Comparison of ENCODE assay signal across 1 cellular context in genomic region chr11:125498521-125498920, GRCh38.
TF ChIP-seq lines count a peak whose summit lies in the region.

No MANE protein-coding gene starts in this region.

TF ChIP-seq in K562, 482 proteins besides CTCF, POLR2A, EP300 and RAD21 (continued from another document):
- TF ChIP-seq ZNF609 (CRISPR knock-in tag; IDR thresholded peaks at IDR 0.05; ENCODE audit: borderline replicate concordance) (no peak), OTX1 (CRISPR knock-in tag; IDR thresholded peaks at IDR 0.05) (no peak), KDM1A (IDR thresholded peaks at IDR 0.05) (peak; percentile 34 to 35; a peak in 1 of 4 replicates), NR2F6 (CRISPR knock-in tag; IDR thresholded peaks at IDR 0.05) (no peak), ZNF740 (CRISPR knock-in tag; IDR thresholded peaks at IDR 0.05) (no peak), ZNF740 (tag; IDR thresholded peaks at IDR 0.05) (no peak), ZSCAN29 (IDR thresholded peaks at IDR 0.05) (no peak), ESRRA (IDR thresholded peaks at IDR 0.05; ENCODE audit: borderline replicate concordance, low read depth) (peak; percentile 73), TFAM (CRISPR knock-in tag; conservative IDR thresholded peaks at IDR 0.05) (no peak), ZNF778 (CRISPR knock-in tag; IDR thresholded peaks at IDR 0.05) (no peak), BACH1 (tag; IDR thresholded peaks at IDR 0.05) (no peak), NFYB (IDR thresholded peaks at IDR 0.05; ENCODE audit: extremely low read depth, insufficient read length) (no peak), ILF3 (IDR thresholded peaks at IDR 0.05; ENCODE audit: borderline replicate concordance) (no peak), ZNF121 (CRISPR knock-in tag; conservative IDR thresholded peaks at IDR 0.05) (no peak), ZNF431 (CRISPR knock-in tag; IDR thresholded peaks at IDR 0.05) (no peak), BCOR (IDR thresholded peaks at IDR 0.05) (peak; percentile 66), SIN3B (IDR thresholded peaks at IDR 0.05; ENCODE audit: low read depth) (no peak), RBM25 (IDR thresholded peaks at IDR 0.05; ENCODE audit: low read depth, low read length, severe bottlenecking) (peak; percentile 86), ZC3H8 (IDR thresholded peaks at IDR 0.05) (no peak), ZNF668 (CRISPR knock-in tag; IDR thresholded peaks at IDR 0.05) (no peak), MAFK (IDR thresholded peaks at IDR 0.05; ENCODE audit: low read length) (no peak)
- TF ChIP-seq, protein P1, sequence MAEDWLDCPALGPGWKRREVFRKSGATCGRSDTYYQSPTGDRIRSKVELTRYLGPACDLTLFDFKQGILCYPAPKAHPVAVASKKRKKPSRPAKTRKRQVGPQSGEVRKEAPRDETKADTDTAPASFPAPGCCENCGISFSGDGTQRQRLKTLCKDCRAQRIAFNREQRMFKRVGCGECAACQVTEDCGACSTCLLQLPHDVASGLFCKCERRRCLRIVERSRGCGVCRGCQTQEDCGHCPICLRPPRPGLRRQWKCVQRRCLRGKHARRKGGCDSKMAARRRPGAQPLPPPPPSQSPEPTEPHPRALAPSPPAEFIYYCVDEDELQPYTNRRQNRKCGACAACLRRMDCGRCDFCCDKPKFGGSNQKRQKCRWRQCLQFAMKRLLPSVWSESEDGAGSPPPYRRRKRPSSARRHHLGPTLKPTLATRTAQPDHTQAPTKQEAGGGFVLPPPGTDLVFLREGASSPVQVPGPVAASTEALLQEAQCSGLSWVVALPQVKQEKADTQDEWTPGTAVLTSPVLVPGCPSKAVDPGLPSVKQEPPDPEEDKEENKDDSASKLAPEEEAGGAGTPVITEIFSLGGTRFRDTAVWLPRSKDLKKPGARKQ (CRISPR knock-in tag; IDR thresholded peaks at IDR 0.05): no peak
